In the genomic region with DNA sequence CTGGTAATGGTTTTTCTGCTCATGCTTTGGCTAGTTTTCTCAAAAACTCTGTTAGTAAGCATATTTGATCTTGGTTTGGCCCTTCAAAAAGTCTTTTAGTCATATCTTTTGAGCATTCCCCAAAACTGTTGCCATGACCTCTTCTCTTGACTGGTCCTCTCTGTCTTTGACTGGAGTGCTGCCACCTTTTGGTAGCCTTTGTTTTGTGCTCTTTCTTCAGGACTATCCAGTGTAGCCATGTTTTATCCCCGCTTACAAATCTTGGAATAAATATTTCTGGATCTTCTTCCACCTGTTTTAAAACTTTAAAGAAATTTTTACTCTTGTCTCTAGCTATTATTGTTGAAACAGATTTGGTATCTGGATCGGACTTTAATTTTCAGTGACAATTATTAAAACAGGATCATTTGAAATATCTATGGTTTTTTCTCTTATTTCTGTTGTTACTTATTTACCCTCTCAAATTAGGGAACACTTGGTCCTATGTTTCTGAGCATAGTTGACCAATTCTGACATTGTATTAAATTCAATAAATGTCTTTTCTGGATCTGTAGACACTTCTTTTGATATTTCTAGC, we compare ENCODE assay signal across 8 cellular contexts. TPM values are rescaled to one million over a fixed set of nuclear protein-coding genes. Genes with fewer than 3 reads are reported as not detected.
DNase-seq lines count a peak whose midpoint lies in the region; ATAC-seq, FAIRE-seq and TF ChIP-seq lines count a peak whose summit lies in the region.

No MANE protein-coding gene starts in this region.

- POLR2A ChIA-PET in PC-3 (lab: Charles Lee; ENCODE audit: unreplicated experiment) = no interaction called here

- H3K36me3 ChIP-seq in PC-3 (ENCODE audit: low read depth, low read length) = no peaks in the 10 kb centered on the region
- H3K36me3 ChIP-seq in uterus = no peaks in the 10 kb centered on the region

- H3F3A ChIP-seq in PC-3 (ENCODE audit: low read length, unreplicated experiment) = no peaks in the 10 kb centered on the region

- peak; percentile 31 for FAIRE-seq in GM18507 (lab: Jason Lieb, UNC)

- no peak overlapping the region for H3K4me2 ChIP-seq in PC-3 (ENCODE audit: low read length)

- H3K4me3 ChIP-seq in PC-3 (ENCODE audit: low read length) (no peak overlapping the region), uterus (no peak overlapping the region)

- no peaks in the 10 kb centered on the region for H3K9me2 ChIP-seq in PC-3 (replicated peaks; ENCODE audit: low read length)

- H3K79me2 ChIP-seq in PC-3 (ENCODE audit: low read length) = no peaks in the 10 kb centered on the region

- BruUV-seq in PC-3 (replicated peaks; lab: Mats Ljungman, UMichigan) = no TSS peak

- intact Hi-C loops in PC-3 (cut with micrococcal nuclease) = no loop called here
- intact Hi-C loops in uterus (cut with DNase I; ENCODE audit: low total_unique reads) = no loop called here

- TF ChIP-seq POLR2A in uterus (IDR thresholded peaks at IDR 0.05) = no peak

- DNase-seq in AML-193 (lab: John Stamatoyannopoulos, UW) (peak; percentile 10 to 20), GM18507 (ENCODE audit: extremely low spot score, insufficient read length, low read depth) (no peak), PC-3 (peak; percentile 49), foreskin melanocyte (peak; percentile 19), uterus (no peak)

- CTCF ChIA-PET in PC-3 (lab: Charles Lee) = no interaction called here

- H2AFZ ChIP-seq in PC-3 (ENCODE audit: low read length) = no peak overlapping the region

- H3K27ac ChIP-seq in PC-3 (ENCODE audit: low read length) (no peak overlapping the region), uterus (no peak overlapping the region)

- no peaks in the 10 kb centered on the region for H3K27me3 ChIP-seq in PC-3 (ENCODE audit: low read length)
- no peaks in the 10 kb centered on the region for H3K27me3 ChIP-seq in uterus

- H3K4me1 ChIP-seq in PC-3 (ENCODE audit: insufficient read depth, low read length) (no peaks in the 10 kb centered on the region), uterus (no peaks in the 10 kb centered on the region)

- H3K9ac ChIP-seq in PC-3 (ENCODE audit: low read length) = no peak overlapping the region

- no peaks in the 10 kb centered on the region for H4K20me1 ChIP-seq in PC-3 (ENCODE audit: low read length)

- TF ChIP-seq CTCF in PC-3 (conservative IDR thresholded peaks at IDR 0.05; ENCODE audit: low read depth, low read length) = peak; percentile 59
- TF ChIP-seq CTCF in uterus (IDR thresholded peaks at IDR 0.05) = no peak

- no peaks in the 10 kb centered on the region for H3K9me3 ChIP-seq in PC-3 (ENCODE audit: low read length)
- no peaks in the 10 kb centered on the region for H3K9me3 ChIP-seq in uterus

- ATAC-seq in PC-3 = peak; percentile 62
- no peak for ATAC-seq in HG02840 (IDR thresholded peaks at IDR 0.05; ENCODE audit: low FRiP score, unreplicated experiment)
- no peak for ATAC-seq in HG02623 (IDR thresholded peaks at IDR 0.05; ENCODE audit: unreplicated experiment)
- no peak for ATAC-seq in HG02571 (IDR thresholded peaks at IDR 0.05; ENCODE audit: unreplicated experiment)

RNA-seq across cellular contexts. Expression of gene ELOA2, which starts 1.0 kb away (rescaled TPM):
- total RNA-seq in PC-3 (2014; rRNA removed) (not detected in 2 replicates), uterus (not detected)

Comparison
In these comparisons a context has a peak if more than half of its experiments do, and no peak if none do; other contexts are left out.
1. DNase-seq: peak in AML-193 (2 of 2), PC-3 (single experiment) and foreskin melanocyte (single experiment); none in GM18507 (single experiment) and uterus (0 of 2).